Comparison of ENCODE assay signal across 1 cellular context in the genomic region with DNA sequence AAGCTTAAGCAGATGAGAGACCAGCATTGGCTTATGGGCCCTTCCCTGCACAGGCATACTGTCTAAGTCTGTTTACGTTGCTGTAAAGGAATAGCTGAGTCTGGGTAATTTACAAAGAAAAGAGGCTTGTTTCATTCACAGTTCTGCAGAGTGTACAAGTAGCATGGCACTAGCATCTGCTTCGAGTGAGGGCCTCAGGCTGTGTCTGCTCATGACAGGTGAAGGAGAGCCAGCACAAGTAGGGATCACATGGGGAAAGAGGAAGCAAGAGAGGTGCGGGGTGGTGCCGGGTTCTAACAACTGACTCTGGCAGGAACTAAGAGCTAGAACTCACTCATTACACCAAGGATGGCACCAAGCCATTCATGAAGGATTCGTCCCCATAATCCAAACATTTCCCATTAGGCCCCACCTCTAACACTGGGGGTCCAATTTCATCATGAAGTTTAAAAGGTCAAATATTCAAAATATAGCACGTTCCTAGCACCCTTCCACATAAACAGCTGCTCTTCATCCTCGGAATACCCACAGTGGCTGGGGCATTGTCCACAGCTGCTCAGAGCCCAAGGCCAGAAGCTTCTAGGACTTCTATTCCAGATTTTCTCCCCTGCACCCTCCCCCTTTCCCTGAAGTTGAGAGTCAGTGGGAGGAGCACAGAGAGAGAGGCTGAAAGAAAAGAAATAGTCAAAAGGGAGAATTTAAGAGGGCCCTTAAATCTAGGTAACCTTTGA.
TF ChIP-seq lines count a peak whose summit lies in the region.

No MANE protein-coding gene starts in this region.

TF ChIP-seq in H1, 55 proteins besides CTCF, POLR2A, EP300 and RAD21:
- no peak for TF ChIP-seq BRCA1 (IDR thresholded peaks at IDR 0.05; ENCODE audit: low read depth, low read length)
- TF ChIP-seq YY1 (IDR thresholded peaks at IDR 0.05; ENCODE audit: low read depth, low read length), result no peak
- no peak for TF ChIP-seq SIX5 (IDR thresholded peaks at IDR 0.05; ENCODE audit: low read depth, low read length)
- TF ChIP-seq BACH1 (IDR thresholded peaks at IDR 0.05; ENCODE audit: low read length), result no peak
- TF ChIP-seq TBP (IDR thresholded peaks at IDR 0.05; ENCODE audit: low read depth, low read length), result no peak
- no peak for TF ChIP-seq TAF7 (optimal IDR thresholded peaks at IDR 0.05; ENCODE audit: borderline replicate concordance, low read depth, low read length)
- no peak for TF ChIP-seq HDAC6 (IDR thresholded peaks at IDR 0.05; ENCODE audit: low read depth, low read length)
- TF ChIP-seq SP4 (IDR thresholded peaks at IDR 0.05; ENCODE audit: low read length), result no peak
- TF ChIP-seq RBBP5 (IDR thresholded peaks at IDR 0.05; ENCODE audit: borderline replicate concordance, low read depth, low read length), result no peak
- TF ChIP-seq RFX5 (IDR thresholded peaks at IDR 0.05; ENCODE audit: borderline replicate concordance, low read depth, low read length), result no peak
- no peak for TF ChIP-seq GABPA (IDR thresholded peaks at IDR 0.05; ENCODE audit: borderline replicate concordance, insufficient read depth, low read length)
- no peak for TF ChIP-seq E2F6 (IDR thresholded peaks at IDR 0.05)
- TF ChIP-seq MAFK (IDR thresholded peaks at IDR 0.05; ENCODE audit: low read depth, low read length), result no peak
- TF ChIP-seq, protein P1, sequence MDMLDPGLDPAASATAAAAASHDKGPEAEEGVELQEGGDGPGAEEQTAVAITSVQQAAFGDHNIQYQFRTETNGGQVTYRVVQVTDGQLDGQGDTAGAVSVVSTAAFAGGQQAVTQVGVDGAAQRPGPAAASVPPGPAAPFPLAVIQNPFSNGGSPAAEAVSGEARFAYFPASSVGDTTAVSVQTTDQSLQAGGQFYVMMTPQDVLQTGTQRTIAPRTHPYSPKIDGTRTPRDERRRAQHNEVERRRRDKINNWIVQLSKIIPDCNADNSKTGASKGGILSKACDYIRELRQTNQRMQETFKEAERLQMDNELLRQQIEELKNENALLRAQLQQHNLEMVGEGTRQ (IDR thresholded peaks at IDR 0.05; ENCODE audit: low read length), result no peak
